Comparison of ENCODE assay signal across 1 cellular context in the genomic region with DNA sequence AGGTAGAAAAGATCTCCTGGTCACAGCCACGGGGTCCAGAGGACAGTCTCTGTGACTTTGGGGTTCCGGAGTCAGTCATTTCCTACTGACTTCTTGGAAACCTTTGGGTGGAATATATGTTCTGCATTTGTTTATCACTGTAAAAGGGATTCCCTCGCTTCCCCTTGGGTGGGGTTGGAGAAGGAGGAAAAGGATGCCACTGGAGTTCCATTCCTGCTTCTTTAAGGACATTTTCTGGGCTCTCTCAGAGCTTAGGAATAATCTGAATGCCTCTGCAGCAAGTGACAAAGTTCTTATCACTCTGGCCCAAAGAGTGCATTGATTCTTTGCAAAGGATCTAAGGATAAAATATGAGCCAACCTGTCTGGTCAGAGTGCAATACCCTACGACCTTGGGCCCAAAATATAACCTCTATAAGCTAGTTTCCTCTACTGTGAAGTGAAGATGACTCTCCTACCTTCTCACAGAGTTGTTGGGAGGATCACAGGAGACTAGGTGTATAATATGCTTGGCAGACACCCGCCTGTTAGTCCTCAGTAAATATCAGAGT.
TF ChIP-seq lines count a peak whose summit lies in the region.

No MANE protein-coding gene starts in this region.

TF ChIP-seq in GM12878, 131 proteins besides CTCF, POLR2A, EP300 and RAD21:
- TF ChIP-seq RAD51 (IDR thresholded peaks at IDR 0.05) (no peak), HDAC6 (IDR thresholded peaks at IDR 0.05; ENCODE audit: unreplicated experiment) (no peak), HCFC1 (IDR thresholded peaks at IDR 0.05; ENCODE audit: low read length) (no peak), ZNF24 (IDR thresholded peaks at IDR 0.05) (no peak), MEF2B (IDR thresholded peaks at IDR 0.05; ENCODE audit: partially characterized antibody, poor library complexity, severe bottlenecking) (no peak), BHLHE40 (IDR thresholded peaks at IDR 0.05; ENCODE audit: borderline replicate concordance in 1 of 2, low read depth in 2 of 2, low read length in 1 of 2) (no peak)
- TF ChIP-seq, protein P1, sequence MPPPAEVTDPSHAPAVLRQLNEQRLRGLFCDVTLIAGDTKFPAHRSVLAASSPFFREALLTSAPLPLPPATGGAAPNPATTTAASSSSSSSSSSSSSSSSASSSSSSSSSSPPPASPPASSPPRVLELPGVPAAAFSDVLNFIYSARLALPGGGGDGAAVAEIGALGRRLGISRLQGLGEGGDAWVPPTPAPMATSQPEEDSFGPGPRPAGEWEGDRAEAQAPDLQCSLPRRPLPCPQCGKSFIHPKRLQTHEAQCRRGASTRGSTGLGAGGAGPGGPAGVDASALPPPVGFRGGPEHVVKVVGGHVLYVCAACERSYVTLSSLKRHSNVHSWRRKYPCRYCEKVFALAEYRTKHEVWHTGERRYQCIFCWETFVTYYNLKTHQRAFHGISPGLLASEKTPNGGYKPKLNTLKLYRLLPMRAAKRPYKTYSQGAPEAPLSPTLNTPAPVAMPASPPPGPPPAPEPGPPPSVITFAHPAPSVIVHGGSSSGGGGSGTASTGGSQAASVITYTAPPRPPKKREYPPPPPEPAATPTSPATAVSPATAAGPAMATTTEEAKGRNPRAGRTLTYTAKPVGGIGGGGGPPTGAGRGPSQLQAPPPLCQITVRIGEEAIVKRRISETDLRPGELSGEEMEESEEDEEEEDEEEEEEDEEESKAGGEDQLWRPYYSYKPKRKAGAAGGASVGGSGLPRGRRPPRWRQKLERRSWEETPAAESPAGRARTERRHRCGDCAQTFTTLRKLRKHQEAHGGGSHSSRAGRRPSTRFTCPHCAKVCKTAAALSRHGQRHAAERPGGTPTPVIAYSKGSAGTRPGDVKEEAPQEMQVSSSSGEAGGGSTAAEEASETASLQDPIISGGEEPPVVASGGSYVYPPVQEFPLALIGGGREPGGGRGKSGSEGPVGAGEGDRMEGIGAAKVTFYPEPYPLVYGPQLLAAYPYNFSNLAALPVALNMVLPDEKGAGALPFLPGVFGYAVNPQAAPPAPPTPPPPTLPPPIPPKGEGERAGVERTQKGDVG (CRISPR knock-in tag; IDR thresholded peaks at IDR 0.05) = peak; percentile 28; the same call in 1 of the 2 replicates
